Comparison of ENCODE assay signal across 10 cellular contexts in genomic region chr6:11315743-11316437, GRCh38.
A peak's percentile ranks its signal among the peaks of the same experiment; 100 is the strongest.
DNase-seq lines count a peak whose midpoint lies in the region; ATAC-seq and TF ChIP-seq lines count a peak whose summit lies in the region.
"Had no signal": no experiment of that assay in that cellular context is flagged by ENCODE, and none has a peak within 500 bp of the region (broad histone marks: within the 10 kb centered on the region; RNA-seq: fewer than 3 reads in every experiment).

No MANE protein-coding gene starts in this region.

- DNase-seq in CD14-positive monocyte (ENCODE audit: low spot score) = no peak
- no peak for DNase-seq in esophagus squamous epithelium (lab: John Stamatoyannopoulos, UW)
- no peak for DNase-seq in omental fat pad (ENCODE audit: low spot score)
- no peak for DNase-seq in GDM1 (lab: John Stamatoyannopoulos, UW)
- no peak for DNase-seq in NCI-H2171 treated with DMSO at 0.1 percent for 48 hours (lab: John Stamatoyannopoulos, UW)
- DNase-seq: DMS79, NCI-H2029 had no signal

- 25 to 29% methylated on average over 5 of the region's 5 CpGs for WGBS in esophagus squamous epithelium, 2 donors

- H3K27ac Mint-ChIP-seq in CD14-positive monocyte = peak overlapping the region in 6 of 7 donors; percentile 14 to 99 (median 84)

- H3K36me3 Mint-ChIP-seq in CD14-positive monocyte = peaks cover 62 to 66% of the 10 kb centered on the region in 2 donors

- peaks cover 46% of the 10 kb centered on the region for H3K4me1 Mint-ChIP-seq in CD14-positive monocyte

- H3K4me3 ChIP-seq in esophagus squamous epithelium = no peak overlapping the region

- TF ChIP-seq POLR2A in esophagus squamous epithelium (IDR thresholded peaks at IDR 0.05) = no peak

- peaks cover 0 to 11% (median 0%) of the 10 kb centered on the region in 7 donors for H3K9me3 Mint-ChIP-seq in CD14-positive monocyte

- H3K4me1 ChIP-seq in esophagus squamous epithelium = peaks cover 15 to 40% (median 18%) of the 10 kb centered on the region in 3 donors

- no peak for TF ChIP-seq CTCF in CD14-positive monocyte (IDR thresholded peaks at IDR 0.05)
- TF ChIP-seq CTCF in esophagus squamous epithelium (IDR thresholded peaks at IDR 0.05) = no peak
- TF ChIP-seq CTCF in omental fat pad (IDR thresholded peaks at IDR 0.05) = no peak

- H3K4me3 Mint-ChIP-seq in CD14-positive monocyte = no peak overlapping the region

- peaks cover 0 to 3% (median 0%) of the 10 kb centered on the region in 3 donors for H3K27me3 Mint-ChIP-seq in CD14-positive monocyte (ENCODE audit: low read depth in 3 of 3)

- peak; percentile 43 for ATAC-seq in omental fat pad (ENCODE audit: low FRiP score)
- no peak for ATAC-seq in GM19463 (IDR thresholded peaks at IDR 0.05; ENCODE audit: unreplicated experiment)
- ATAC-seq in GM18870 (IDR thresholded peaks at IDR 0.05; ENCODE audit: unreplicated experiment) = no peak

- intact Hi-C loops in CD14-positive monocyte (cut with micrococcal nuclease) (loop anchor here (5.0 to 10.0 kb wide), 5 partner anchors 41 to 1989 kb away; partner anchors contain the start of gene NEDD9 (in 1 of the 2)), esophagus squamous epithelium (cut with DNase I) (no loop called here)

- peak overlapping the region; percentile 29 to 66 (median 56) for H3K27ac ChIP-seq in esophagus squamous epithelium

- no peaks in the 10 kb centered on the region for H3K27me3 ChIP-seq in esophagus squamous epithelium

- H3K36me3 ChIP-seq in esophagus squamous epithelium = no peaks in the 10 kb centered on the region

- no peaks in the 10 kb centered on the region for H3K9me3 ChIP-seq in esophagus squamous epithelium

TF ChIP-seq in PFSK-1, 5 proteins besides CTCF, POLR2A, EP300 and RAD21:
- TF ChIP-seq FOXP2 (optimal IDR thresholded peaks at IDR 0.05; ENCODE audit: borderline replicate concordance, extremely low read depth, extremely low read length, insufficient read depth) (no peak), SIN3A (IDR thresholded peaks at IDR 0.05; ENCODE audit: borderline replicate concordance, insufficient read depth, low read length) (0 out of 2 replicates have a peak, but pooled peaks have one; percentile 32)
